Comparison of ENCODE assay signal across 15 cellular contexts in the genomic region with DNA sequence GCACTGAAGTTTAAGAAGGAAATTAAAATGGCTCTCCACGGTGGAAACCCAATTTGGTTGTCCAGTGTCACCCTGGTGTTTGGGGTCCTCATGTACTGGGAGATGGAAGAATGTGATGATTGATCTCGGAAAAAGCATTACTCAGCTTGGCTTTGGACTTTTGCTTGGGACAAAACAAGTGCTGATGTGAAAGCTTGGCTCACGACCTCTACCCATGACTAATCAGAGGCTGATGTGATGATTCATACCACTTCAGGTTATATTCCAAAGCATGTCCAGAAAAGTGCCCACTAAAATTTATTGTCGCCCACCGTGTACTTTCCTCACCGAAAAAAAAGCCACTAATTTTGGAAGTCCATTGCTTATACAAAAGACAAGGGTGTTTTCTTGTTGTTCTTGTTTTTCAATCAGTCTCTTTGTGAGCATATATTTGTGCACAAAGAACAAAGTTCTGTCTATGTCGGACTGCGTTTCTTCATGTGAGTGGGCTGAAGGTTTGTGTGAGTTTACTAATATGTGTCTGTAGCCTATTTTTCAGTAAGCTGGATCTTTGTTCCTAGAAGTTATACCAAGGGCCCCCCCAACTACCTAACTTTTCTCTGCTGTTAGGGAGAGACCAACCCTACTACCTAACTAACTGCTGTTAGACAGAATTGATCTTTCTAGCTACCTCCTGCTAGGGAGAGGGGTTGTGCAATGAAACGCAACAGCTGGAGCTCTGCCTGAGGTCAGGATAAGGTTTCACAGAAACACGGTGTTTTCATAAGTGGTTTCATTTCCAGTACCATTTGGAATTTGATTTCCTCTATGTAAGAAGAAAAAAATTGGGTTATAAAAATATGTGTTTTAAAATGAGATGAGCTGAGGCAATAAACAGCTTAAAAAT. TPM values are rescaled to one million over a fixed set of nuclear protein-coding genes. Genes with fewer than 3 reads are reported as not detected.
DNase-seq lines count a peak whose midpoint lies in the region; ATAC-seq, FAIRE-seq and TF ChIP-seq lines count a peak whose summit lies in the region.
"Not testable (repeated sequence)": the region's sequence is repeated elsewhere in the genome, so short reads cannot be mapped to it uniquely, and the experiment has no call there.
"Had no signal": no experiment of that assay in that cellular context is flagged by ENCODE, and none has a peak within 500 bp of the region (broad histone marks: within the 10 kb centered on the region; RNA-seq: fewer than 3 reads in every experiment).

No MANE protein-coding gene starts in this region.

- CTCF ChIA-PET in A549 (lab: Yijun Ruan, JAX): not testable (repeated sequence)

- TF ChIP-seq RAD21 in A549 (conservative IDR thresholded peaks at IDR 0.05 in 1 of 2, IDR thresholded peaks at IDR 0.05 in 1 of 2): not testable (repeated sequence)

- TF ChIP-seq POLR2A in A549 (IDR thresholded peaks at IDR 0.05; ENCODE audit: low read length); body of pancreas (IDR thresholded peaks at IDR 0.05); gastrocnemius medialis (IDR thresholded peaks at IDR 0.05): not testable (repeated sequence)

- not testable (repeated sequence) for TF ChIP-seq EP300 in A549 (IDR thresholded peaks at IDR 0.05)

- TF ChIP-seq CTCF in A549 (IDR thresholded peaks at IDR 0.05); body of pancreas (IDR thresholded peaks at IDR 0.05); gastrocnemius medialis (IDR thresholded peaks at IDR 0.05 in 4 of 5, conservative IDR thresholded peaks at IDR 0.05 in 1 of 5): not testable (repeated sequence)

- H3K27me3 ChIP-seq in body of pancreas, gastrocnemius medialis: not testable (repeated sequence)

- not testable (repeated sequence) for H3K9me3 ChIP-seq in A549, body of pancreas, gastrocnemius medialis

- H3K36me3 ChIP-seq in body of pancreas (replicated peaks in 1 of 2; ENCODE audit: insufficient read depth in 1 of 2, low read depth in 2 of 2); gastrocnemius medialis: not testable (repeated sequence)

- not testable (repeated sequence) for H3K4me1 ChIP-seq in A549, body of pancreas, gastrocnemius medialis

- POLR2A ChIA-PET in A549 (lab: Yijun Ruan, JAX): not testable (repeated sequence)

- H3K4me2 ChIP-seq in A549: not testable (repeated sequence)

- H3K4me3 ChIP-seq in A549, body of pancreas, gastrocnemius medialis: not testable (repeated sequence)

- intact Hi-C loops in body of pancreas (cut with DNase I); left ventricle myocardium superior (cut with micrococcal nuclease); gastrocnemius medialis (cut with DNase I; ENCODE audit: low total_unique reads): not testable (repeated sequence)

- in situ Hi-C loops in gastrocnemius medialis (cut with MboI; ENCODE audit: low sequenced_read_pairs in 4 of 4): not testable (repeated sequence)

- not testable (repeated sequence) for DNase-seq in A549 (ENCODE audit: low read depth in 1 of 2, low spot score in 1 of 2); RCC 7860 (ENCODE audit: low spot score); body of pancreas; left ventricle myocardium superior; gastrocnemius medialis

- ATAC-seq in A549 (peak; percentile 93 to 97), body of pancreas (peak; percentile 79), left ventricle myocardium superior (peak; percentile 28), gastrocnemius medialis (peak; percentile 93 to 96)

- FAIRE-seq in A549 (lab: Jason Lieb, UNC): not testable (repeated sequence)
- FAIRE-seq in RCC 7860 (lab: Jason Lieb, UNC): peak; percentile 97

- H3K27ac ChIP-seq in A549, body of pancreas, gastrocnemius medialis: not testable (repeated sequence)

- WGBS in A549 (ENCODE audit: missing lambda C conversion rate): no CpG with 5 or more reads among the region's 10 CpGs
- WGBS in body of pancreas, 2 donors: no CpG with 5 or more reads among the region's 10 CpGs

RNA-seq across cellular contexts. Expression of a gene that starts 22.8 kb away (rescaled TPM):
- not detected in 2 replicates for polyA plus RNA-seq in A549 (2011; rRNA removed)
- polyA plus RNA-seq in A549 (2012; cell fraction: cytosol; rRNA removed): not detected in 2 replicates
- polyA plus RNA-seq in A549 (2012; cell fraction: nucleus; rRNA removed): not detected in 2 replicates
- polyA plus RNA-seq in A549 (2017; fragmentation: RNase III; extraction: RNeasy Plus Mini Kit Qiagen cat#74134 plus additional on column Dnase treatment): not detected in 3 replicates
- polyA minus RNA-seq in A549 (2011; rRNA and poly(A)+ RNA removed): not detected in 2 replicates
- total RNA-seq in body of pancreas: not detected
- not detected for total RNA-seq in left ventricle myocardium superior
- not detected for total RNA-seq in gastrocnemius medialis
- total RNA-seq: A172; A673; CD4-positive, alpha-beta memory T cell; CD4-positive, CD25-positive, alpha-beta regulatory T cell; CD8-positive, alpha-beta memory T cell; Daoy; G401; GM12878 had no signal
- polyA plus RNA-seq: AG04450; CD14-positive monocyte; CD4-positive, alpha-beta memory T cell; CD4-positive, CD25-positive, alpha-beta regulatory T cell; CD8-positive, alpha-beta memory T cell; GM12878 had no signal

Comparison
In these comparisons a context has a peak if more than half of its experiments do, and no peak if none do; other contexts are left out.
1. ATAC-seq: peak in every context shown above with its lines; median percentile 95 in A549; 94 in gastrocnemius medialis; 79 in body of pancreas; 28 in left ventricle myocardium superior.